ENCODE assay signal across 8 cellular contexts in genomic region chr10:110629680-110630191, GRCh38. TPM values are rescaled to one million over a fixed set of nuclear protein-coding genes. Genes with fewer than 3 reads are reported as not detected.
DNase-seq lines count a peak whose midpoint lies in the region; ATAC-seq, FAIRE-seq and TF ChIP-seq lines count a peak whose summit lies in the region.

No MANE protein-coding gene starts in this region.

- TF ChIP-seq CTCF in HEK293 (tag by site-specific recombination; IDR thresholded peaks at IDR 0.05) (no peak), retinal pigment epithelial cell (conservative IDR thresholded peaks at IDR 0.05; ENCODE audit: low read depth, low read length) (no peak)

- H3K9me3 ChIP-seq in HEK293 (ENCODE audit: control insufficient read depth, insufficient read depth, low read depth, low read length), result no peaks in the 10 kb centered on the region

- no peaks in the 10 kb centered on the region for H3K36me3 ChIP-seq in HEK293 (ENCODE audit: control insufficient read depth in 2 of 2, insufficient read depth in 1 of 2, low read length in 2 of 2)

- FAIRE-seq in HTR-8/SVneo (lab: Jason Lieb, UNC), result no peak

- ATAC-seq in esophagus mucosa (peak; percentile 13), GM21381 (IDR thresholded peaks at IDR 0.05; ENCODE audit: unreplicated experiment) (no peak)

- peaks cover 20% of the 10 kb centered on the region for H3K4me1 ChIP-seq in HEK293 (ENCODE audit: control insufficient read depth, insufficient read depth, low read length)

- H3K4me3 ChIP-seq in HEK293 (ENCODE audit: low read depth, low read length), result no peak overlapping the region
- H3K4me3 ChIP-seq in retinal pigment epithelial cell (ENCODE audit: low read length), result no peak overlapping the region

- POLR2A ChIA-PET in HEK293 (lab: Yijun Ruan, JAX), result interaction anchor here (0.8 kb wide), 1 partner anchor 14 kb away, joined by 5 read pairs; the partner anchor contains the start of gene RBM20

- peak overlapping the region; percentile 64 for H3K27ac ChIP-seq in HEK293 (ENCODE audit: extremely low read depth, low read depth, low read length)

- CTCF ChIA-PET in HEK293 (lab: Yijun Ruan, JAX), result interaction anchor here (0.7 to 1.3 kb wide), 3 partner anchors 19 to 51 kb away, joined by 3 to 5 read pairs (median 5); no protein-coding TSS in a partner anchor

- DNase-seq in NCI-H345 (lab: John Stamatoyannopoulos, UW) (peak; percentile 93), retinal pigment epithelial cell (ENCODE audit: low read depth) (peak; percentile 46), HTR-8/SVneo (ENCODE audit: insufficient read length, low spot score) (no peak), NCI-H82 treated with DMSO at 0.1 percent for 48 hours (lab: John Stamatoyannopoulos, UW; ENCODE audit: unreplicated experiment) (no peak)
- no peak for DNase-seq in activated CD4-positive, alpha-beta T cell treated with anti-CD3 and anti-CD28 coated beads, Interleukin-2, amount 50 U/mL, for 1 hour

TF ChIP-seq in HEK293, 187 proteins besides CTCF, POLR2A, EP300 and RAD21 (continues in another document):
- no peak for TF ChIP-seq ZNF133 (tag by site-specific recombination; IDR thresholded peaks at IDR 0.05)
- TF ChIP-seq ZNF335 (tag by site-specific recombination; conservative IDR thresholded peaks at IDR 0.05), result 0 out of 2 replicates have a peak, but pooled peaks have one; percentile 27
- no peak for TF ChIP-seq ZNF830 (tag by site-specific recombination; IDR thresholded peaks at IDR 0.05; ENCODE audit: low read depth)
- TF ChIP-seq ZNF140 (tag by site-specific recombination; IDR thresholded peaks at IDR 0.05), result no peak
- TF ChIP-seq, protein P1, sequence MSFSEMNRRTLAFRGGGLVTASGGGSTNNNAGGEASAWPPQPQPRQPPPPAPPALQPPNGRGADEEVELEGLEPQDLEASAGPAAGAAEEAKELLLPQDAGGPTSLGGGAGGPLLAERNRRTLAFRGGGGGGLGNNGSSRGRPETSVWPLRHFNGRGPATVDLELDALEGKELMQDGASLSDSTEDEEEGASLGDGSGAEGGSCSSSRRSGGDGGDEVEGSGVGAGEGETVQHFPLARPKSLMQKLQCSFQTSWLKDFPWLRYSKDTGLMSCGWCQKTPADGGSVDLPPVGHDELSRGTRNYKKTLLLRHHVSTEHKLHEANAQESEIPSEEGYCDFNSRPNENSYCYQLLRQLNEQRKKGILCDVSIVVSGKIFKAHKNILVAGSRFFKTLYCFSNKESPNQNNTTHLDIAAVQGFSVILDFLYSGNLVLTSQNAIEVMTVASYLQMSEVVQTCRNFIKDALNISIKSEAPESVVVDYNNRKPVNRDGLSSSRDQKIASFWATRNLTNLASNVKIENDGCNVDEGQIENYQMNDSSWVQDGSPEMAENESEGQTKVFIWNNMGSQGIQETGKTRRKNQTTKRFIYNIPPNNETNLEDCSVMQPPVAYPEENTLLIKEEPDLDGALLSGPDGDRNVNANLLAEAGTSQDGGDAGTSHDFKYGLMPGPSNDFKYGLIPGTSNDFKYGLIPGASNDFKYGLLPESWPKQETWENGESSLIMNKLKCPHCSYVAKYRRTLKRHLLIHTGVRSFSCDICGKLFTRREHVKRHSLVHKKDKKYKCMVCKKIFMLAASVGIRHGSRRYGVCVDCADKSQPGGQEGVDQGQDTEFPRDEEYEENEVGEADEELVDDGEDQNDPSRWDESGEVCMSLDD (tag by site-specific recombination; IDR thresholded peaks at IDR 0.05), result no peak
- TF ChIP-seq RBAK (tag by site-specific recombination; IDR thresholded peaks at IDR 0.05), result no peak
- TF ChIP-seq KLF7 (tag by site-specific recombination; IDR thresholded peaks at IDR 0.05; ENCODE audit: borderline replicate concordance), result no peak
- TF ChIP-seq SCRT2 (tag by site-specific recombination; IDR thresholded peaks at IDR 0.05), result peak; percentile 94
- no peak for TF ChIP-seq ZNF560 (tag by site-specific recombination; IDR thresholded peaks at IDR 0.05; ENCODE audit: borderline replicate concordance)
- no peak for TF ChIP-seq AEBP2 (tag by site-specific recombination; IDR thresholded peaks at IDR 0.05; ENCODE audit: borderline replicate concordance)
- no peak for TF ChIP-seq ZNF391 (tag by site-specific recombination; IDR thresholded peaks at IDR 0.05; ENCODE audit: borderline replicate concordance, low read depth)
- TF ChIP-seq SP7 (tag by site-specific recombination; IDR thresholded peaks at IDR 0.05), result peak; percentile 85
- TF ChIP-seq, protein P2, sequence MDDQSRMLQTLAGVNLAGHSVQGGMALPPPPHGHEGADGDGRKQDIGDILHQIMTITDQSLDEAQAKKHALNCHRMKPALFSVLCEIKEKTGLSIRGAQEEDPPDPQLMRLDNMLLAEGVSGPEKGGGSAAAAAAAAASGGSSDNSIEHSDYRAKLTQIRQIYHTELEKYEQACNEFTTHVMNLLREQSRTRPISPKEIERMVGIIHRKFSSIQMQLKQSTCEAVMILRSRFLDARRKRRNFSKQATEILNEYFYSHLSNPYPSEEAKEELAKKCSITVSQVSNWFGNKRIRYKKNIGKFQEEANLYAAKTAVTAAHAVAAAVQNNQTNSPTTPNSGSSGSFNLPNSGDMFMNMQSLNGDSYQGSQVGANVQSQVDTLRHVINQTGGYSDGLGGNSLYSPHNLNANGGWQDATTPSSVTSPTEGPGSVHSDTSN (CRISPR knock-in tag; IDR thresholded peaks at IDR 0.05), result no peak
- no peak for TF ChIP-seq ZNF501 (tag by site-specific recombination; IDR thresholded peaks at IDR 0.05)
- peak; percentile 99 for TF ChIP-seq ZBTB44 (tag by site-specific recombination; IDR thresholded peaks at IDR 0.05)
- TF ChIP-seq WT1 (tag by site-specific recombination; IDR thresholded peaks at IDR 0.05), result peak; percentile 90
- TF ChIP-seq ZNF596 (tag by site-specific recombination; IDR thresholded peaks at IDR 0.05), result peak; percentile 25; the same call in 1 of the 2 replicates
- no peak for TF ChIP-seq ZNF473 (tag by site-specific recombination; IDR thresholded peaks at IDR 0.05)
- TF ChIP-seq ZNF423 (tag by site-specific recombination; IDR thresholded peaks at IDR 0.05), result no peak
- no peak for TF ChIP-seq ZNF76 (tag by site-specific recombination; IDR thresholded peaks at IDR 0.05; ENCODE audit: borderline replicate concordance, low read depth)
- no peak for TF ChIP-seq YY1 (tag by site-specific recombination; IDR thresholded peaks at IDR 0.05)
- TF ChIP-seq ZFP69B (tag by site-specific recombination; IDR thresholded peaks at IDR 0.05), result peak; percentile 50; the same call in 1 of the 2 replicates
- TF ChIP-seq, protein P3, sequence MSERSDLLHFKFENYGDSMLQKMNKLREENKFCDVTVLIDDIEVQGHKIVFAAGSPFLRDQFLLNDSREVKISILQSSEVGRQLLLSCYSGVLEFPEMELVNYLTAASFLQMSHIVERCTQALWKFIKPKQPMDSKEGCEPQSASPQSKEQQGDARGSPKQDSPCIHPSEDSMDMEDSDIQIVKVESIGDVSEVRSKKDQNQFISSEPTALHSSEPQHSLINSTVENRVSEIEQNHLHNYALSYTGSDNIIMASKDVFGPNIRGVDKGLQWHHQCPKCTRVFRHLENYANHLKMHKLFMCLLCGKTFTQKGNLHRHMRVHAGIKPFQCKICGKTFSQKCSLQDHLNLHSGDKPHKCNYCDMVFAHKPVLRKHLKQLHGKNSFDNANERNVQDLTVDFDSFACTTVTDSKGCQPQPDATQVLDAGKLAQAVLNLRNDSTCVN (tag by site-specific recombination; optimal IDR thresholded peaks at IDR 0.05), result no peak

RNA-seq across cellular contexts. Expression of gene RBM20, which starts 14.4 kb away (rescaled TPM):
- total RNA-seq in esophagus mucosa, result 3.1 TPM

Comparison
In these comparisons a context has a peak if more than half of its experiments do, and no peak if none do; other contexts are left out.
1. DNase-seq: peak in NCI-H345 (single experiment) and retinal pigment epithelial cell (single experiment); none in HTR-8/SVneo (single experiment), NCI-H82 treated with DMSO at 0.1 percent for 48 hours (single experiment) and activated CD4-positive, alpha-beta T cell treated with anti-CD3 and anti-CD28 coated beads, Interleukin-2, amount 50 U/mL, for 1 hour (single experiment).